In the genomic region with DNA sequence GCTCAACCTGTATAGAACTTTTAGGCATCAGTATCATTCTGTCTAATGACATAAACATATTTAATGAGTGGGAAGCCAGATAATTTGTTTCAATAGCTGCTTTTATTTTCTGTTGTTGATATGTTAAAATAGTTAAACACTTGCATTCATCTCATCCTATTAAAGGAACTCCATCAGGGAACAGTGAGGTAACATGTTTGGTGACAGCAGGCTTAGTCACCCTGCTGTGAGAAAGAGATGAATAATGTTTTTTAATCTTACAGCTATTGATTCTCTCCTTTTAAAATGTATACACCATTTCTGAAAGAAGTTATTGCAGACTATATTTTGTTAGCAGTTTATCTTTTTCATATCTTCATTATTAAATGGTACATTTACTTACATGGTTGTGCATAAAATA, we compare ENCODE assay signal across 20 cellular contexts.
DNase-seq lines count a peak whose midpoint lies in the region; FAIRE-seq and TF ChIP-seq lines count a peak whose summit lies in the region.
"Had no signal": no experiment of that assay in that cellular context is flagged by ENCODE, and none has a peak within 500 bp of the region (broad histone marks: within the 10 kb centered on the region; RNA-seq: fewer than 3 reads in every experiment).

No MANE protein-coding gene starts in this region.

- POLR2A ChIA-PET in activated CD4-positive, alpha-beta T cell treated with anti-CD3 and anti-CD28 coated beads, Interleukin-2, amount 10 ng/mL, durations not matched to agents 7 days and 5 days (lab: Charles Lee): no interaction called here

- no peaks in the 10 kb centered on the region for H3K36me3 Mint-ChIP-seq in astrocyte (ENCODE audit: low read depth, unreplicated experiment)
- no peaks in the 10 kb centered on the region for H3K36me3 Mint-ChIP-seq in activated CD4-positive, alpha-beta T cell treated with anti-CD3 and anti-CD28 coated beads, Interleukin-2, amount 10 ng/mL, durations not matched to agents 7 days and 5 days (ENCODE audit: low read depth)
- H3K36me3 Mint-ChIP-seq: T-cell had no signal

- no peaks in the 10 kb centered on the region for H4K20me1 ChIP-seq in astrocyte (ENCODE audit: insufficient read depth, low read length)

- H3K4me1 Mint-ChIP-seq in astrocyte (ENCODE audit: low read depth, unreplicated experiment): no peaks in the 10 kb centered on the region
- H3K4me1 Mint-ChIP-seq in activated CD4-positive, alpha-beta T cell treated with anti-CD3 and anti-CD28 coated beads, Interleukin-2, amount 10 ng/mL, durations not matched to agents 7 days and 5 days: peaks cover 1% of the 10 kb centered on the region

- H3K9me3 ChIP-seq in astrocyte (ENCODE audit: insufficient read depth, low read depth, low read length): no peaks in the 10 kb centered on the region
- H3K9me3 ChIP-seq: right atrium auricular region had no signal

- TF ChIP-seq CTCF in AG10803 (conservative IDR thresholded peaks at IDR 0.05; ENCODE audit: low read length) (no peak), astrocyte (IDR thresholded peaks at IDR 0.05; ENCODE audit: insufficient read depth, low read depth, low read length) (no peak), foreskin fibroblast (IDR thresholded peaks at IDR 0.05; ENCODE audit: low read depth, low read length) (no peak)

- no peaks in the 10 kb centered on the region for H3K27me3 Mint-ChIP-seq in astrocyte (ENCODE audit: low read depth, unreplicated experiment)
- peaks cover 24% of the 10 kb centered on the region for H3K27me3 Mint-ChIP-seq in activated CD4-positive, alpha-beta T cell treated with anti-CD3 and anti-CD28 coated beads, Interleukin-2, amount 10 ng/mL, durations not matched to agents 7 days and 5 days

- H3K27ac Mint-ChIP-seq in astrocyte (ENCODE audit: unreplicated experiment): no peak overlapping the region
- no peak overlapping the region for H3K27ac Mint-ChIP-seq in activated CD4-positive, alpha-beta T cell treated with anti-CD3 and anti-CD28 coated beads, Interleukin-2, amount 10 ng/mL, durations not matched to agents 7 days and 5 days
- H3K27ac Mint-ChIP-seq: activated T-helper 2 cell treated with anti-CD3 and anti-CD28 coated beads, Interferon-gamma antibody, Interleukin-2, Interleukin-4, amounts not matched to agents 10 μg/mL and 5 μg/mL and 100 μg/mL, durations not matched to agents 14 hours and 24 hours and 36 hours; T-cell had no signal

- no peak overlapping the region for H3K4me2 ChIP-seq in astrocyte (ENCODE audit: low read length)

- no peak overlapping the region for H2AFZ ChIP-seq in astrocyte (ENCODE audit: low read depth, low read length)

- H3K4me1 ChIP-seq in astrocyte (ENCODE audit: insufficient read depth, low read length): no peaks in the 10 kb centered on the region

- no peaks in the 10 kb centered on the region for H3K79me2 ChIP-seq in astrocyte (ENCODE audit: insufficient read depth, low read length)

- no peak overlapping the region for H3K9ac ChIP-seq in astrocyte (ENCODE audit: low read length)

- DNase-seq in AG10803 (ENCODE audit: low read depth) (peak; percentile 10), HCEC 1CT (peak; percentile 74), astrocyte (ENCODE audit: low read depth) (peak; percentile 25), foreskin fibroblast (peak; percentile 56 to 82), germinal center (ENCODE audit: low spot score) (no peak), NCI-H2107 treated with DMSO at 0.1 percent for 48 hours (lab: John Stamatoyannopoulos, UW; ENCODE audit: unreplicated experiment) (no peak), HT-29 (ENCODE audit: low spot score) (no peak)
- no peak for DNase-seq in activated CD4-positive, alpha-beta T cell treated with anti-CD3 and anti-CD28 coated beads, Interleukin-2, amount 10 ng/mL, durations not matched to agents 7 days and 5 days
- DNase-seq: amniotic stem cell, hippocampal formation, left colon, NCI-H1092 treated with DMSO at 0.1 percent for 48 hours, T-cell, WERI-Rb-1 had no signal

- no peaks in the 10 kb centered on the region for H3K27me3 ChIP-seq in astrocyte (ENCODE audit: insufficient read depth, low read length)
- H3K27me3 ChIP-seq: right atrium auricular region had no signal

- H3K9me3 Mint-ChIP-seq in astrocyte (ENCODE audit: unreplicated experiment): no peaks in the 10 kb centered on the region
- no peaks in the 10 kb centered on the region for H3K9me3 Mint-ChIP-seq in activated CD4-positive, alpha-beta T cell treated with anti-CD3 and anti-CD28 coated beads, Interleukin-2, amount 10 ng/mL, durations not matched to agents 7 days and 5 days
- H3K9me3 Mint-ChIP-seq: activated T-helper 2 cell treated with anti-CD3 and anti-CD28 coated beads, Interferon-gamma antibody, Interleukin-2, Interleukin-4, amounts not matched to agents 10 μg/mL and 5 μg/mL and 100 μg/mL, durations not matched to agents 14 hours and 24 hours and 36 hours; T-cell had no signal

- H3K4me3 Mint-ChIP-seq in astrocyte (ENCODE audit: unreplicated experiment): no peak overlapping the region
- H3K4me3 Mint-ChIP-seq in activated CD4-positive, alpha-beta T cell treated with anti-CD3 and anti-CD28 coated beads, Interleukin-2, amount 10 ng/mL, durations not matched to agents 7 days and 5 days: no peak overlapping the region
- H3K4me3 Mint-ChIP-seq: T-cell had no signal

- peak; percentile 82 for FAIRE-seq in astrocyte (lab: Jason Lieb, UNC)
- FAIRE-seq: D721Med, K562 had no signal

- no peaks in the 10 kb centered on the region for H3K36me3 ChIP-seq in astrocyte (ENCODE audit: insufficient read depth, low read length)
- H3K36me3 ChIP-seq: right atrium auricular region, WERI-Rb-1 had no signal

- no peak overlapping the region for H3K27ac ChIP-seq in astrocyte (ENCODE audit: low read depth, low read length)
- H3K27ac ChIP-seq: coronary artery, epithelial cell of prostate, right atrium auricular region, WERI-Rb-1 had no signal

- CTCF ChIA-PET in activated CD4-positive, alpha-beta T cell treated with anti-CD3 and anti-CD28 coated beads, Interleukin-2, amount 10 ng/mL, durations not matched to agents 7 days and 5 days (lab: Charles Lee): no interaction called here

- H3K4me3 ChIP-seq in AG10803 (ENCODE audit: low read length): no peak overlapping the region
- H3K4me3 ChIP-seq in astrocyte (ENCODE audit: insufficient read depth, low read depth, low read length): no peak overlapping the region
- no peak overlapping the region for H3K4me3 ChIP-seq in foreskin fibroblast (ENCODE audit: low read depth in 1 of 2, low read length in 2 of 2)
- H3K4me3 ChIP-seq: coronary artery, K562, right atrium auricular region had no signal

Comparison
In these comparisons a context has a peak if more than half of its experiments do, and no peak if none do; other contexts are left out.
1. DNase-seq: peak in AG10803 (single experiment), HCEC 1CT (single experiment), astrocyte (single experiment) and foreskin fibroblast (2 of 2); none in germinal center (single experiment), NCI-H2107 treated with DMSO at 0.1 percent for 48 hours (single experiment), HT-29 (single experiment) and activated CD4-positive, alpha-beta T cell treated with anti-CD3 and anti-CD28 coated beads, Interleukin-2, amount 10 ng/mL, durations not matched to agents 7 days and 5 days (single experiment).